ENCODE assay signal across 8 cellular contexts in the genomic region with DNA sequence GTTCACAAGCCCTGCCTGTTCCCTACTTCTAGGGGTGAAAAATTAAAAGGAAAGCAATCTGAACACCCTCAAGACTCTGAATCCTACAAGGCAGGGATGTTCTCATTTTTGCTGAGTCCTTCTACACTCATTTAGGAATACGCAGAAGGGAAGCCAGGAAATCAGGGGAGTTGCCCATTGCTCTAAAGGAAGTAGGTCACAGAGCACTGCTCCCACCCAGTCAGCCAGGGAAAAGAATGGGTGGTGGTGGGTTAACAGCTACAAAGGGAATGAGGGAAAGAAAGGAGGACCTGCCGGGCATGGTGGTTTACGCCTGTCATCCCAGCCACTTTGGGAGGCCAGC. TPM values are rescaled to one million over a fixed set of nuclear protein-coding genes. Genes with fewer than 3 reads are reported as not detected.
DNase-seq lines count a peak whose midpoint lies in the region; ATAC-seq and TF ChIP-seq lines count a peak whose summit lies in the region.
"Had no signal": no experiment of that assay in that cellular context is flagged by ENCODE, and none has a peak within 500 bp of the region (broad histone marks: within the 10 kb centered on the region; RNA-seq: fewer than 3 reads in every experiment).

No MANE protein-coding gene starts in this region.

- TF ChIP-seq POLR2A in transverse colon (IDR thresholded peaks at IDR 0.05) = no peak

- peak overlapping the region; percentile 63 for H3K4me3 Mint-ChIP-seq in dendritic cell treated with granulocyte-macrophage colony-stimulating factor and Interleukin-4, amounts not matched to agents 40 ng/mL and 50 ng/mL, for 4 days

- peaks cover 47% of the 10 kb centered on the region for H3K4me1 ChIP-seq in OCI-LY3 (ENCODE audit: low read length)
- H3K4me1 ChIP-seq in transverse colon = peaks cover 9 to 65% (median 56%) of the 10 kb centered on the region in 4 donors

- peak overlapping the region; percentile 25; the same call in 1 of the 2 replicates for H3K9ac ChIP-seq in OCI-LY3 (ENCODE audit: low read length)

- in situ Hi-C loops in transverse colon (cut with MboI; ENCODE audit: low pct_ligation_motif_present in 1 of 4, low pct_unique_long_range_greater_than_20kb in 1 of 4, low sequenced_read_pairs in 3 of 4) = loop anchor here (10.0 to 25.0 kb wide), 3 partner anchors 219 to 311 kb away; a partner anchor contains a TSS

- H3K27me3 ChIP-seq in OCI-LY3 (ENCODE audit: low read depth, low read length) (peaks cover 8% of the 10 kb centered on the region; the same call in 1 of the 2 replicates), transverse colon (no peaks in the 10 kb centered on the region)

- H3K9me3 ChIP-seq in OCI-LY3 (ENCODE audit: insufficient read depth, low read length) (no peaks in the 10 kb centered on the region), transverse colon (no peaks in the 10 kb centered on the region)

- TF ChIP-seq EP300 in transverse colon (IDR thresholded peaks at IDR 0.05; ENCODE audit: low read depth) = no peak

- H3K4me3 ChIP-seq in OCI-LY3 (ENCODE audit: low read length) = peak overlapping the region; percentile 66
- H3K4me3 ChIP-seq in transverse colon = peak overlapping the region in 1 of 4 donors; percentile 27

- TF ChIP-seq CTCF in OCI-LY3 (IDR thresholded peaks at IDR 0.05; ENCODE audit: low read depth, low read length) (no peak), transverse colon (IDR thresholded peaks at IDR 0.05) (no peak)

- peak overlapping the region; percentile 80 for H3K4me2 ChIP-seq in OCI-LY3 (ENCODE audit: low read length)

- H2AFZ ChIP-seq in OCI-LY3 (ENCODE audit: low read depth, low read length) = no peak overlapping the region

- no peaks in the 10 kb centered on the region for H4K20me1 ChIP-seq in OCI-LY3 (ENCODE audit: insufficient read depth, low read length)

- no peaks in the 10 kb centered on the region for H3K79me2 ChIP-seq in OCI-LY3 (ENCODE audit: low read length)

- H3K27ac ChIP-seq in OCI-LY3 (ENCODE audit: low read length) = peak overlapping the region; percentile 77
- H3K27ac ChIP-seq in transverse colon = peak overlapping the region; percentile 91 to 97 (median 94)

- intact Hi-C loops in dendritic cell treated with granulocyte-macrophage colony-stimulating factor and Interleukin-4, amounts not matched to agents 40 ng/mL and 50 ng/mL, for 4 days (cut with micrococcal nuclease) = no loop called here
- intact Hi-C loops in transverse colon (cut with DNase I; ENCODE audit: low total_unique reads) = loop anchor here (5.0 kb wide), 1 partner anchor 314 kb away; a partner anchor contains a TSS

- H3K4me1 Mint-ChIP-seq in dendritic cell treated with granulocyte-macrophage colony-stimulating factor and Interleukin-4, amounts not matched to agents 40 ng/mL and 50 ng/mL, for 4 days (ENCODE audit: low read depth) = peaks cover 78% of the 10 kb centered on the region

- WGBS in transverse colon (ENCODE audit: low coverage in 1 of 2), 2 donors = 10 to 49% methylated on average over 1 to 3 of the region's 3 CpGs

- peak overlapping the region; percentile 98 for H3K27ac Mint-ChIP-seq in dendritic cell treated with granulocyte-macrophage colony-stimulating factor and Interleukin-4, amounts not matched to agents 40 ng/mL and 50 ng/mL, for 4 days

- peaks cover 15% of the 10 kb centered on the region for H3K36me3 Mint-ChIP-seq in dendritic cell treated with granulocyte-macrophage colony-stimulating factor and Interleukin-4, amounts not matched to agents 40 ng/mL and 50 ng/mL, for 4 days (ENCODE audit: low read depth)

- peaks cover 9% of the 10 kb centered on the region for H3K27me3 Mint-ChIP-seq in dendritic cell treated with granulocyte-macrophage colony-stimulating factor and Interleukin-4, amounts not matched to agents 40 ng/mL and 50 ng/mL, for 4 days

- no peaks in the 10 kb centered on the region for H3K9me3 Mint-ChIP-seq in dendritic cell treated with granulocyte-macrophage colony-stimulating factor and Interleukin-4, amounts not matched to agents 40 ng/mL and 50 ng/mL, for 4 days
- H3K9me3 Mint-ChIP-seq: activated T-helper 2 cell treated with anti-CD3 and anti-CD28 coated beads, Interferon-gamma antibody, Interleukin-2, Interleukin-4, amounts not matched to agents 10 μg/mL and 5 μg/mL and 100 μg/mL, durations not matched to agents 14 hours and 24 hours and 36 hours had no signal

- DNase-seq in lung microvascular endothelial cell (ENCODE audit: low read depth in 2 of 2) (peak; percentile 66 to 85), transverse colon (peak; percentile 21), HUDEP-2 (lab: John Stamatoyannopoulos, UW; ENCODE audit: unreplicated experiment in 76 of 76) (no peak)

- ATAC-seq in GM21360 (IDR thresholded peaks at IDR 0.05; ENCODE audit: unreplicated experiment) = no peak
- ATAC-seq in HG03469 (IDR thresholded peaks at IDR 0.05; ENCODE audit: unreplicated experiment) = no peak

- H3K36me3 ChIP-seq in OCI-LY3 (replicated peaks; ENCODE audit: low read depth, low read length) (no peaks in the 10 kb centered on the region), transverse colon (no peaks in the 10 kb centered on the region)

RNA-seq across cellular contexts. Expression of a gene that starts 2.4 kb away (rescaled TPM):
- total RNA-seq in lung microvascular endothelial cell (12.6 and 16.9 TPM in 2 replicates), transverse colon (10 to 100 TPM; 44.6 to 64.8 (median 52.4) TPM)

Comparison
In these comparisons a context has a peak if more than half of its experiments do, and no peak if none do; other contexts are left out.
1. DNase-seq: peak in lung microvascular endothelial cell (2 of 2) and transverse colon (single experiment); none in HUDEP-2 (0 of 76).